19 cellular contexts compared by ENCODE assay signal in genomic region chr11:16070573-16070972, GRCh38.
"Had no signal": no experiment of that assay in that cellular context is flagged by ENCODE, and none has a peak within 500 bp of the region (broad histone marks: within the 10 kb centered on the region; RNA-seq: fewer than 3 reads in every experiment).

No MANE protein-coding gene starts in this region.

- FAIRE-seq: urothelium cell line had no signal

- H3K27ac ChIP-seq: left lung, right atrium auricular region, tibial artery had no signal

- H3K36me3 ChIP-seq: left lung, right atrium auricular region, tibial artery had no signal

- ATAC-seq: activated CD4-positive, CD25-positive, alpha-beta regulatory T cell treated with anti-CD3 and anti-CD28 coated beads, Interleukin-2, amount 50 U/mL, for 24 hours; activated T-cell treated with anti-CD3 and anti-CD28 coated beads, Interleukin-2, amount 50 U/mL, for 4 hours; left lung; stimulated activated naive CD8-positive, alpha-beta T cell treated with anti-CD3 and anti-CD28 coated beads, Interleukin-15, Interleukin-2, amounts not matched to agents 100 U/mL and 50 U/mL, for 24 hours had no signal

- H3K27me3 ChIP-seq: left lung, right atrium auricular region, tibial artery had no signal

- H3K4me1 ChIP-seq: left lung, right atrium auricular region had no signal

- H3K4me3 ChIP-seq: left lung, right atrium auricular region, tibial artery had no signal

- DNase-seq: activated CD4-positive, alpha-beta T cell treated with anti-CD3 and anti-CD28 coated beads, Interleukin-2, amount 50 U/mL, for 1 hour; activated CD8-positive, alpha-beta memory T cell treated with anti-CD3 and anti-CD28 coated beads, Interleukin-2, amount 50 U/mL, for 4 hours; activated naive CD4-positive, alpha-beta T cell treated with anti-CD3 and anti-CD28 coated beads for 36 hours; activated T-cell treated with anti-CD3 and anti-CD28 coated beads, Interleukin-2, amount 50 U/mL, for 4 hours; caudate nucleus; foreskin melanocyte; glutamatergic neuron; hippocampal formation; left lung; mammary epithelial cell; nephron progenitor cell; occipital lobe; stimulated activated naive CD8-positive, alpha-beta T cell treated with anti-CD3 and anti-CD28 coated beads, Interleukin-15, Interleukin-2, amounts not matched to agents 100 U/mL and 50 U/mL, for 24 hours; substantia nigra; T-helper 9 cell; tibial artery had no signal
